In the genomic region with DNA sequence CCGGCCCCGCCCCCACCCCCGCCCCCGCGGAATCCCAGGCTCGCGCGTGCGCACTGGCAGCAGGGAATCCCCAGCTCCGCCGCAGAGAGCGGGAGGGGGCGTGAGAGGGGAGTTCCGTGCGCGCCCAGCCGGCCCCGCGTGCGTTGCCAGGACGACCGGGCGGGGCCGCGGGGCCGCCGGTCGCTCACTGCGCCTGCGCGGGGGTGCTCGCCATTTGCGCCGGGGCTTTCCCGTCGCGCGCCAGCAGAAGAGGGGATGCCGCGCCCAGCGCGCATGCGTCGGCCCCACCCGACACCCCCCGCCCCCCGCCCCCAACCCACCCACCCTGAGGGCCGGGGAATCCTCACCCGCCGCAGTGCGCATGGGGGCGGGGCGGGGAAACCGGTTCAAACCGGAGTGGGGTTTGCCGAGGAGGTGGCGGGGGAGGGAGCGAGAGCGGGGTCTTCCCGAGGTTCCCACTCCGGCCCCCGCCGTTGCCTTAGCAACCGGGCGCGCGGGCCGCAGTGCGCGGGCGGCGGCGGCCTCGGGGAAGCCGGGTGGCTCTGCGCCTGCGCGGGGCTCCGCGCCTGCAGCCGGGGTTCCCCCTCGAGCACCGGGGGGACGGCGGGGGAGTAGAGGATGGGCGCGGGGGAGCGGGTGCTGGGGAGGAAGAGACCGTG, we compare ENCODE assay signal across 1 cellular context.
TF ChIP-seq lines count a peak whose summit lies in the region.

No MANE protein-coding gene starts in this region.

TF ChIP-seq in GM23338, 12 proteins besides CTCF, POLR2A, EP300 and RAD21 (continued from another document):
- TF ChIP-seq, protein P1, sequence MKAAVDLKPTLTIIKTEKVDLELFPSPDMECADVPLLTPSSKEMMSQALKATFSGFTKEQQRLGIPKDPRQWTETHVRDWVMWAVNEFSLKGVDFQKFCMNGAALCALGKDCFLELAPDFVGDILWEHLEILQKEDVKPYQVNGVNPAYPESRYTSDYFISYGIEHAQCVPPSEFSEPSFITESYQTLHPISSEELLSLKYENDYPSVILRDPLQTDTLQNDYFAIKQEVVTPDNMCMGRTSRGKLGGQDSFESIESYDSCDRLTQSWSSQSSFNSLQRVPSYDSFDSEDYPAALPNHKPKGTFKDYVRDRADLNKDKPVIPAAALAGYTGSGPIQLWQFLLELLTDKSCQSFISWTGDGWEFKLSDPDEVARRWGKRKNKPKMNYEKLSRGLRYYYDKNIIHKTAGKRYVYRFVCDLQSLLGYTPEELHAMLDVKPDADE (IDR thresholded peaks at IDR 0.05): no peak
